ENCODE assay signal across 24 cellular contexts in the genomic region with DNA sequence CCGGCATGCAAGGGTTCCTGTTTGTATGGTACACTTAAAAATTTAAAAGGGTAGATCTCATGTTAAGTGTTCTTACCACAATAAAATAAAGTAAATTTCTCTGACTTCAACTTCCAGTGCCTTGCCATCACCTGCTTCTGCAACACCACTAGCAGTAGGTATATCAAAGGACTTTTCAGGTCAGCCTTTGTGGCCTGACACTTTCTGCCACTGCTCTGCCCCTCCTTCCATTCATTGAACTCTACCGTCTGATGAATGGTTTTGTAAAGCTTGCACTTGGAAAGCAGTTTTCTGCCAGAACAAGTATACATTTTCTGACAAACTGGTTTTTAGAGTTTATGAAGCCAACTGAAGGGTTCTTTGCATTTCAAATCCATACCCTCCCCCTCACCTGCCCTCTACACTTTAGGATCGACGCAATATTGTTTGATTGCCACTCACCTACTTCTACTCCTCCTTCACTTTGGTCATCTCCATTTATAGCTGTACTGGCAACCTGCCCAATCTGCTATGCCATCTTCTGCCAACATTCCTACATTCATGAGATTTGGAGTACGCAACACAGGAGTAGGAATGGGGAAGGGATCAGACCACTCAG.
"Had no signal": no experiment of that assay in that cellular context is flagged by ENCODE, and none has a peak within 500 bp of the region (broad histone marks: within the 10 kb centered on the region; RNA-seq: fewer than 3 reads in every experiment).

No MANE protein-coding gene starts in this region.

- H3K27me3 ChIP-seq: body of pancreas, cardiac muscle cell, tibial artery had no signal

- H3K4me1 ChIP-seq: body of pancreas, tibial artery had no signal

- H3K36me3 ChIP-seq: cardiac muscle cell, tibial artery had no signal

- ATAC-seq: activated CD4-positive, CD25-positive, alpha-beta regulatory T cell treated with anti-CD3 and anti-CD28 coated beads, Interleukin-2, amount 50 U/mL, for 24 hours; activated CD8-positive, alpha-beta memory T cell treated with anti-CD3 and anti-CD28 coated beads, Interleukin-2, amount 10 ng/mL, durations not matched to agents 7 days and 5 days; activated CD8-positive, alpha-beta T cell treated with anti-CD3 and anti-CD28 coated beads for 36 hours; body of pancreas; left lobe of liver; naive thymus-derived CD4-positive, alpha-beta T cell; sciatic nerve; stimulated activated effector memory CD8-positive, alpha-beta T cell treated with anti-CD3 and anti-CD28 coated beads, Interleukin-12 subunit alpha, Interleukin-12 subunit beta, amount 100 ng/mL, for 72 hours; stimulated activated naive CD8-positive, alpha-beta T cell treated with anti-CD3 and anti-CD28 coated beads, Interleukin-15, amount 100 ng/mL, for 72 hours had no signal

- H3K9me3 ChIP-seq: body of pancreas, tibial artery had no signal

- H3K27ac ChIP-seq: body of pancreas, cardiac muscle cell, tibial artery, VCaP had no signal

- H3K4me3 ChIP-seq: body of pancreas, cardiac muscle cell, tibial artery had no signal

- DNase-seq: activated CD4-positive, alpha-beta T cell treated with anti-CD3 and anti-CD28 coated beads, Interleukin-2, amount 10 ng/mL, durations not matched to agents 7 days and 5 days; activated CD8-positive, alpha-beta memory T cell treated with anti-CD3 and anti-CD28 coated beads, Interleukin-2, amount 10 ng/mL, durations not matched to agents 7 days and 5 days; activated CD8-positive, alpha-beta T cell treated with anti-CD3 and anti-CD28 coated beads for 36 hours; activated gamma-delta T cell; activated naive CD4-positive, alpha-beta T cell treated with anti-CD3 and anti-CD28 coated beads, Interleukin-2, amount 50 U/mL, for 16 hours; activated T-cell treated with anti-CD3 and anti-CD28 coated beads for 4 hours; anterior cingulate cortex; body of pancreas; effector CD4-positive, alpha-beta T cell; erythroblast; foreskin fibroblast; kidney; naive thymus-derived CD4-positive, alpha-beta T cell; posterior cingulate gyrus; small intestine; stimulated activated CD4-positive, alpha-beta T cell treated with anti-CD3 and anti-CD28 coated beads, Interleukin-2, amount 100 ng/mL, for 24 hours; stimulated activated naive CD8-positive, alpha-beta T cell treated with anti-CD3 and anti-CD28 coated beads, Interleukin-15, amount 100 ng/mL, for 72 hours; tibial artery had no signal
